1 cellular context compared by ENCODE assay signal in genomic region chr1:201023517-201023902, GRCh38.
TF ChIP-seq lines count a peak whose summit lies in the region.

Gene KIF21B (minus strand): TSS chr1:201023714. CDS start chr1:201023383, 331 bp downstream.

TF ChIP-seq in GM12878, 131 proteins besides CTCF, POLR2A, EP300 and RAD21 (continued from another document):
- TF ChIP-seq, protein P1, sequence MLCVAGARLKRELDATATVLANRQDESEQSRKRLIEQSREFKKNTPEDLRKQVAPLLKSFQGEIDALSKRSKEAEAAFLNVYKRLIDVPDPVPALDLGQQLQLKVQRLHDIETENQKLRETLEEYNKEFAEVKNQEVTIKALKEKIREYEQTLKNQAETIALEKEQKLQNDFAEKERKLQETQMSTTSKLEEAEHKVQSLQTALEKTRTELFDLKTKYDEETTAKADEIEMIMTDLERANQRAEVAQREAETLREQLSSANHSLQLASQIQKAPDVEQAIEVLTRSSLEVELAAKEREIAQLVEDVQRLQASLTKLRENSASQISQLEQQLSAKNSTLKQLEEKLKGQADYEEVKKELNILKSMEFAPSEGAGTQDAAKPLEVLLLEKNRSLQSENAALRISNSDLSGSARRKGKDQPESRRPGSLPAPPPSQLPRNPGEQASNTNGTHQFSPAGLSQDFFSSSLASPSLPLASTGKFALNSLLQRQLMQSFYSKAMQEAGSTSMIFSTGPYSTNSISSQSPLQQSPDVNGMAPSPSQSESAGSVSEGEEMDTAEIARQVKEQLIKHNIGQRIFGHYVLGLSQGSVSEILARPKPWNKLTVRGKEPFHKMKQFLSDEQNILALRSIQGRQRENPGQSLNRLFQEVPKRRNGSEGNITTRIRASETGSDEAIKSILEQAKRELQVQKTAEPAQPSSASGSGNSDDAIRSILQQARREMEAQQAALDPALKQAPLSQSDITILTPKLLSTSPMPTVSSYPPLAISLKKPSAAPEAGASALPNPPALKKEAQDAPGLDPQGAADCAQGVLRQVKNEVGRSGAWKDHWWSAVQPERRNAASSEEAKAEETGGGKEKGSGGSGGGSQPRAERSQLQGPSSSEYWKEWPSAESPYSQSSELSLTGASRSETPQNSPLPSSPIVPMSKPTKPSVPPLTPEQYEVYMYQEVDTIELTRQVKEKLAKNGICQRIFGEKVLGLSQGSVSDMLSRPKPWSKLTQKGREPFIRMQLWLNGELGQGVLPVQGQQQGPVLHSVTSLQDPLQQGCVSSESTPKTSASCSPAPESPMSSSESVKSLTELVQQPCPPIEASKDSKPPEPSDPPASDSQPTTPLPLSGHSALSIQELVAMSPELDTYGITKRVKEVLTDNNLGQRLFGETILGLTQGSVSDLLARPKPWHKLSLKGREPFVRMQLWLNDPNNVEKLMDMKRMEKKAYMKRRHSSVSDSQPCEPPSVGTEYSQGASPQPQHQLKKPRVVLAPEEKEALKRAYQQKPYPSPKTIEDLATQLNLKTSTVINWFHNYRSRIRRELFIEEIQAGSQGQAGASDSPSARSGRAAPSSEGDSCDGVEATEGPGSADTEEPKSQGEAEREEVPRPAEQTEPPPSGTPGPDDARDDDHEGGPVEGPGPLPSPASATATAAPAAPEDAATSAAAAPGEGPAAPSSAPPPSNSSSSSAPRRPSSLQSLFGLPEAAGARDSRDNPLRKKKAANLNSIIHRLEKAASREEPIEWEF (IDR thresholded peaks at IDR 0.05; ENCODE audit: insufficient replicate concordance, low read depth, low read length), result no peak
- no peak for TF ChIP-seq YY1 (IDR thresholded peaks at IDR 0.05; ENCODE audit: low read depth, low read length)
- TF ChIP-seq, protein P2, sequence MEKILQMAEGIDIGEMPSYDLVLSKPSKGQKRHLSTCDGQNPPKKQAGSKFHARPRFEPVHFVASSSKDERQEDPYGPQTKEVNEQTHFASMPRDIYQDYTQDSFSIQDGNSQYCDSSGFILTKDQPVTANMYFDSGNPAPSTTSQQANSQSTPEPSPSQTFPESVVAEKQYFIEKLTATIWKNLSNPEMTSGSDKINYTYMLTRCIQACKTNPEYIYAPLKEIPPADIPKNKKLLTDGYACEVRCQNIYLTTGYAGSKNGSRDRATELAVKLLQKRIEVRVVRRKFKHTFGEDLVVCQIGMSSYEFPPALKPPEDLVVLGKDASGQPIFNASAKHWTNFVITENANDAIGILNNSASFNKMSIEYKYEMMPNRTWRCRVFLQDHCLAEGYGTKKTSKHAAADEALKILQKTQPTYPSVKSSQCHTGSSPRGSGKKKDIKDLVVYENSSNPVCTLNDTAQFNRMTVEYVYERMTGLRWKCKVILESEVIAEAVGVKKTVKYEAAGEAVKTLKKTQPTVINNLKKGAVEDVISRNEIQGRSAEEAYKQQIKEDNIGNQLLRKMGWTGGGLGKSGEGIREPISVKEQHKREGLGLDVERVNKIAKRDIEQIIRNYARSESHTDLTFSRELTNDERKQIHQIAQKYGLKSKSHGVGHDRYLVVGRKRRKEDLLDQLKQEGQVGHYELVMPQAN (conservative IDR thresholded peaks at IDR 0.05), result peak; percentile 33; the same call in 1 of the 2 replicates
- 0 out of 3 replicates have a peak, but pooled peaks of 1 of the 2 experiments have one; percentile 13 for TF ChIP-seq EGR1 (IDR thresholded peaks at IDR 0.05; ENCODE audit: borderline replicate concordance in 1 of 2, low read depth in 2 of 2, low read length in 2 of 2)
- peak; percentile 55; the same call in 1 of the 2 replicates for TF ChIP-seq BACH1 (IDR thresholded peaks at IDR 0.05; ENCODE audit: borderline replicate concordance)
- peak; percentile 48 to 85; a peak in 3 of 4 replicates for TF ChIP-seq BHLHE40 (IDR thresholded peaks at IDR 0.05; ENCODE audit: borderline replicate concordance in 1 of 2, low read depth in 2 of 2, low read length in 1 of 2)
- TF ChIP-seq, protein P3, sequence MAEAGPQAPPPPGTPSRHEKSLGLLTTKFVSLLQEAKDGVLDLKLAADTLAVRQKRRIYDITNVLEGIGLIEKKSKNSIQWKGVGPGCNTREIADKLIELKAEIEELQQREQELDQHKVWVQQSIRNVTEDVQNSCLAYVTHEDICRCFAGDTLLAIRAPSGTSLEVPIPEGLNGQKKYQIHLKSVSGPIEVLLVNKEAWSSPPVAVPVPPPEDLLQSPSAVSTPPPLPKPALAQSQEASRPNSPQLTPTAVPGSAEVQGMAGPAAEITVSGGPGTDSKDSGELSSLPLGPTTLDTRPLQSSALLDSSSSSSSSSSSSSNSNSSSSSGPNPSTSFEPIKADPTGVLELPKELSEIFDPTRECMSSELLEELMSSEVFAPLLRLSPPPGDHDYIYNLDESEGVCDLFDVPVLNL (IDR thresholded peaks at IDR 0.05; ENCODE audit: low read depth, low read length), result no peak
- TF ChIP-seq IKZF1 (conservative IDR thresholded peaks at IDR 0.05), result 0 out of 2 replicates have a peak, but pooled peaks have one; percentile 32
- TF ChIP-seq TAF1 (IDR thresholded peaks at IDR 0.05; ENCODE audit: borderline replicate concordance, low read depth, low read length), result no peak
- TF ChIP-seq, protein P4, sequence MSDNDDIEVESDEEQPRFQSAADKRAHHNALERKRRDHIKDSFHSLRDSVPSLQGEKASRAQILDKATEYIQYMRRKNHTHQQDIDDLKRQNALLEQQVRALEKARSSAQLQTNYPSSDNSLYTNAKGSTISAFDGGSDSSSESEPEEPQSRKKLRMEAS (IDR thresholded peaks at IDR 0.05; ENCODE audit: low read depth, low read length), result peak; percentile 60
- TF ChIP-seq NR2F1 (conservative IDR thresholded peaks at IDR 0.05), result 0 out of 2 replicates have a peak, but pooled peaks have one; percentile 23
- TF ChIP-seq MXI1 (IDR thresholded peaks at IDR 0.05; ENCODE audit: low read depth, low read length), result peak; percentile 85
